Comparison of ENCODE assay signal across 8 cellular contexts in genomic region chr1:116908821-116909510, GRCh38. TPM values are rescaled to one million over a fixed set of nuclear protein-coding genes. Genes with fewer than 3 reads are reported as not detected.
DNase-seq lines count a peak whose midpoint lies in the region; ATAC-seq and TF ChIP-seq lines count a peak whose summit lies in the region.

No MANE protein-coding gene starts in this region.

- DNase-seq in Calu3 (no peak), activated B cell treated with CpG ODN at 0.5 μM for 24 hours (no peak), foreskin fibroblast (no peak), prostate gland (ENCODE audit: low spot score) (no peak), NCI-H1694 (lab: John Stamatoyannopoulos, UW) (no peak), MV-4-11 (lab: John Stamatoyannopoulos, UW) (no peak), NCI-H2081 treated with DMSO at 0.1 percent for 48 hours (lab: John Stamatoyannopoulos, UW) (no peak), RPMI8226 (no peak)

- peak overlapping the region; percentile 59 to 65 for H3K4me3 ChIP-seq in foreskin fibroblast (ENCODE audit: low read depth in 1 of 2, low read length in 2 of 2)
- H3K4me3 ChIP-seq in prostate gland, result peak overlapping the region; percentile 70 to 73

- peak overlapping the region; percentile 85 to 87 for H3K27ac ChIP-seq in prostate gland

- no peaks in the 10 kb centered on the region for H3K4me1 ChIP-seq in prostate gland (replicated peaks)

- no peak for ATAC-seq in activated B cell treated with CpG ODN at 0.5 μM for 24 hours (ENCODE audit: low read depth)

- H3K4me3 Mint-ChIP-seq in Calu3 (ENCODE audit: low read depth, unreplicated experiment) (no peak overlapping the region), activated B cell treated with CpG ODN at 0.5 μM for 24 hours (peak overlapping the region; percentile 32)

- POLR2A ChIA-PET in activated B cell treated with CpG ODN at 0.5 μM for 24 hours (lab: Charles Lee), result no interaction called here

- H3K9me3 ChIP-seq in prostate gland, result no peaks in the 10 kb centered on the region

- peak overlapping the region; percentile 62 for H3K27ac Mint-ChIP-seq in Calu3 (ENCODE audit: unreplicated experiment)
- H3K27ac Mint-ChIP-seq in activated B cell treated with CpG ODN at 0.5 μM for 24 hours, result no peak overlapping the region

- BruUV-seq in Calu3 (replicated peaks; lab: Mats Ljungman, UMichigan), result no TSS peak

- no peaks in the 10 kb centered on the region for H3K36me3 ChIP-seq in prostate gland

- no peaks in the 10 kb centered on the region for H3K27me3 ChIP-seq in prostate gland (replicated peaks; ENCODE audit: insufficient read depth)

- H3K27me3 Mint-ChIP-seq in Calu3 (ENCODE audit: unreplicated experiment) (no peaks in the 10 kb centered on the region), activated B cell treated with CpG ODN at 0.5 μM for 24 hours (peaks cover 22% of the 10 kb centered on the region)

- H3K36me3 Mint-ChIP-seq in Calu3 (ENCODE audit: insufficient read depth, unreplicated experiment) (no peaks in the 10 kb centered on the region), activated B cell treated with CpG ODN at 0.5 μM for 24 hours (ENCODE audit: low read depth) (no peaks in the 10 kb centered on the region)

- H3K9me3 Mint-ChIP-seq in Calu3 (ENCODE audit: low read depth, unreplicated experiment), result no peaks in the 10 kb centered on the region
- no peaks in the 10 kb centered on the region for H3K9me3 Mint-ChIP-seq in activated B cell treated with CpG ODN at 0.5 μM for 24 hours

- H3K4me1 Mint-ChIP-seq in Calu3 (ENCODE audit: low read depth, unreplicated experiment) (no peaks in the 10 kb centered on the region), activated B cell treated with CpG ODN at 0.5 μM for 24 hours (peaks cover 4% of the 10 kb centered on the region)

- TF ChIP-seq POLR2A in prostate gland (IDR thresholded peaks at IDR 0.05), result no peak

- TF ChIP-seq CTCF in Calu3 (IDR thresholded peaks at IDR 0.05; ENCODE audit: unreplicated experiment) (no peak), activated B cell treated with CpG ODN at 0.5 μM for 24 hours (IDR thresholded peaks at IDR 0.05) (no peak), foreskin fibroblast (IDR thresholded peaks at IDR 0.05; ENCODE audit: low read depth, low read length) (no peak), prostate gland (IDR thresholded peaks at IDR 0.05) (no peak)

- CTCF ChIA-PET in Calu3 (lab: Charles Lee) (no interaction called here), activated B cell treated with CpG ODN at 0.5 μM for 24 hours (lab: Charles Lee) (no interaction called here)

- intact Hi-C loops in Calu3 (cut with micrococcal nuclease; ENCODE audit: unreplicated experiment) (loop anchor here (10.0 kb wide), 1 partner anchor 54 kb away; no protein-coding TSS in a partner anchor), activated B cell treated with CpG ODN at 0.5 μM for 24 hours (cut with micrococcal nuclease) (no loop called here), prostate gland (cut with DNase I) (loop anchor here (2.0 to 5.0 kb wide), 2 partner anchors 30 to 52 kb away; no protein-coding TSS in a partner anchor)

- WGBS in prostate gland, result 82% methylated on average over 13 of the region's 13 CpGs

RNA-seq across cellular contexts. Expression of gene PTGFRN, which starts 0.8 kb away (rescaled TPM):
- 29.4 and 44.6 TPM in 2 replicates for total RNA-seq in Calu3 (2022)
- not detected in 2 replicates for total RNA-seq in activated B cell treated with CpG ODN at 0.5 μM for 24 hours
- 10 to 100 TPM; 37.1 to 70.7 TPM for total RNA-seq in prostate gland

Comparison
In these comparisons a context has a peak if more than half of its experiments do, and no peak if none do; other contexts are left out.
1. RNA of gene PTGFRN, which starts 0.8 kb away (total RNA-seq): 37.1 to 70.7 TPM in prostate gland and 29.4 to 44.6 TPM in Calu3; not detected in activated B cell treated with CpG ODN at 0.5 μM for 24 hours; every median in the first group is over 10 times any median in the second.